Comparison of ENCODE assay signal across 20 cellular contexts in the genomic region with DNA sequence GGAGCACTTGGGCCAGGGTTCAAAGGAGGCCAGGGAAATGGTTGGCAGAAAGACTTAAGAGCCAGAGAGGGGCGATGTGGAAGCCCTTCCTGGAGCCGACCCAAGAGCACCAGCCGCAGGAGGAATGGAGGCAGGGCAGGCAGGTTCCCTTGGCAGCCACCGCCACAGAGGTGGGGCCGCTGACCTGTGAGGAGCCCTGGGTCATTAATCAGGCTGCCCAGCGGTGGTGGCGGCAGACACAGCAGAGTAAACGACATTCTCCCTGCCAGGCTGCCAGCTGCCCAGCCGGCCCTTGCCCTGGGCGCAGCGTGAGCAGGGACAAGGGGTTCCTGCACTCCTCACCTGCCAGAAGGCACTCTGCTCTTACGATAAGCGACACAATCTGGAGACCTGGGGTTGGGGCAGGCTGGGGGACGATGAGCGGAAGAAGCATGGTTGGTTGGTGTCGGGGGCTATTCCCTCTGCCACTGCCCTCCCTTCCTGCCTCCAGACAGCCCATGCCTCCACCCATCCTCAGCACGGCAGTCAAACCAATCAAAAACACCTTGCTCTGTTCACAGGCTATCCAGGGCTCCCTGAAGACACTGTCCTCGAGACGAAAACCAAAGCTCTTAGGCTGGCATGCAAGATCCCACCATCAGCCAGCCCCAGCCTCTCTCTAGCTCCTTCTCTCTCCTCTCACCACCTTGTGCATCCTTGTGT. TPM values are rescaled to one million over a fixed set of nuclear protein-coding genes. Genes with fewer than 3 reads are reported as not detected.
DNase-seq lines count a peak whose midpoint lies in the region; ATAC-seq, FAIRE-seq and TF ChIP-seq lines count a peak whose summit lies in the region.
"Had no signal": no experiment of that assay in that cellular context is flagged by ENCODE, and none has a peak within 500 bp of the region (broad histone marks: within the 10 kb centered on the region; RNA-seq: fewer than 3 reads in every experiment).

No MANE protein-coding gene starts in this region.

- no peaks in the 10 kb centered on the region for H3K23me2 ChIP-seq in H1 (ENCODE audit: low read depth, low read length)

- H3K4me1 ChIP-seq in H1 (replicated peaks in 1 of 4; ENCODE audit: control insufficient read depth in 3 of 4, insufficient read depth in 4 of 4, low read length in 3 of 4) = peaks cover 0 to 2% (median 0%) of the 10 kb centered on the region in 4 experiments; a peak in 1 of 7 replicates

- no peaks in the 10 kb centered on the region for H3K79me1 ChIP-seq in H1 (ENCODE audit: low read depth, low read length)

- H3K9ac ChIP-seq in H1 (replicated peaks in 1 of 4; ENCODE audit: extremely low read depth in 1 of 4, low read depth in 3 of 4, low read length in 3 of 4) = no peak overlapping the region
- H3K9ac ChIP-seq: BLaER1 had no signal

- H4K5ac ChIP-seq in H1 (ENCODE audit: insufficient read length, low read depth, low read length) = no peak overlapping the region

- H3K27me3 ChIP-seq in H1 (replicated peaks in 1 of 4; ENCODE audit: control insufficient read depth in 3 of 4, extremely low read depth in 1 of 4, insufficient read depth in 3 of 4, low read length in 3 of 4) = no peaks in the 10 kb centered on the region; a peak in 2 of 7 replicates
- H3K27me3 ChIP-seq: BLaER1, ovary had no signal

- no peak overlapping the region for H3K4me3 ChIP-seq in H1 (ENCODE audit: extremely low read depth in 1 of 4, insufficient read depth in 2 of 4, low read depth in 3 of 4, low read length in 4 of 4)
- H3K4me3 ChIP-seq: BLaER1, ovary, smooth muscle cell had no signal

- TF ChIP-seq EP300 in H1 (IDR thresholded peaks at IDR 0.05; ENCODE audit: borderline replicate concordance in 1 of 2, low read depth in 2 of 2, low read length in 2 of 2) = no peak

- 85% methylated on average over 19 of the region's 19 CpGs; no CpG with 5 or more reads in 1 of the 2 experiments for WGBS in H1 (ENCODE audit: extremely low coverage in 1 of 2, insufficient coverage in 1 of 2, insufficient read length in 1 of 2, insufficient replicate concordance in 2 of 2, low coverage in 1 of 2, low lambda C conversion rate in 2 of 2, missing lambda C conversion rate in 1 of 2), 2 experiments

- no peaks in the 10 kb centered on the region for H3K36me3 Mint-ChIP-seq in nephron progenitor cell (ENCODE audit: low read depth)
- H3K36me3 Mint-ChIP-seq: activated CD4-positive, alpha-beta memory T cell treated with anti-CD3 and anti-CD28 coated beads for 36 hours; activated naive CD4-positive, alpha-beta T cell treated with anti-CD3 and anti-CD28 coated beads, Interleukin-2, amount 10 ng/mL, durations not matched to agents 7 days and 5 days had no signal

- no peaks in the 10 kb centered on the region for H3K36me3 ChIP-seq in H1 (ENCODE audit: control insufficient read depth in 2 of 4, insufficient read depth in 4 of 4, low read length in 3 of 4)
- H3K36me3 ChIP-seq: BLaER1, ovary had no signal

- no peak overlapping the region for H4K91ac ChIP-seq in H1 (replicated peaks; ENCODE audit: insufficient read length, low read length)

- H2BK120ac ChIP-seq in H1 (replicated peaks; ENCODE audit: low read depth, low read length) = no peak overlapping the region

- no peak overlapping the region for H2AK5ac ChIP-seq in H1 (ENCODE audit: low read depth, low read length)

- no peak overlapping the region for H3K18ac ChIP-seq in H1 (ENCODE audit: extremely low read depth, low read length)

- peak; percentile 80 for DNase-seq in DMS79 treated with DMSO at 0.1 percent for 48 hours (lab: John Stamatoyannopoulos, UW)
- peak; percentile 9 for DNase-seq in NCI-H1417 treated with DMSO at 0.1 percent for 48 hours (lab: John Stamatoyannopoulos, UW)
- no peak for DNase-seq in H1 (ENCODE audit: low read depth in 1 of 2, low spot score in 2 of 2)
- DNase-seq in nephron progenitor cell = peak; percentile 54
- DNase-seq in AG08396 (ENCODE audit: low spot score) = no peak
- no peak for DNase-seq in AG20443 (ENCODE audit: low spot score)
- no peak for DNase-seq in AML-193 (lab: John Stamatoyannopoulos, UW)
- DNase-seq: activated CD4-positive, alpha-beta memory T cell treated with anti-CD3 and anti-CD28 coated beads for 36 hours; activated naive CD4-positive, alpha-beta T cell treated with anti-CD3 and anti-CD28 coated beads, Interleukin-2, amount 10 ng/mL, durations not matched to agents 7 days and 5 days; activated T-cell treated with anti-CD3 and anti-CD28 coated beads, Interleukin-2, amount 50 U/mL, for 1 hour; DMS 273 treated with DMSO at 0.1 percent for 48 hours; NK-92 treated with Interleukin-12 subunit alpha and Interleukin-12 subunit beta, amount 100 ng/mL, for 24 hours; ovary; T-helper 1 cell had no signal

- H3K56ac ChIP-seq in H1 (replicated peaks; ENCODE audit: insufficient read length, low read depth, low read length) = no peak overlapping the region

- no peak overlapping the region for H2AFZ ChIP-seq in H1 (ENCODE audit: low read length)

- CTCF ChIA-PET in H1 (lab: Charles Lee; ENCODE audit: partially characterized antibody) = interaction anchor here (0.7 to 2.7 kb wide), 7 partner anchors 11 to 48 kb away, joined by 3 to 10 read pairs (median 5); a partner anchor contains a TSS

- H3K27ac Mint-ChIP-seq in nephron progenitor cell = no peak overlapping the region
- H3K27ac Mint-ChIP-seq: activated CD4-positive, alpha-beta memory T cell treated with anti-CD3 and anti-CD28 coated beads for 36 hours; activated naive CD4-positive, alpha-beta T cell treated with anti-CD3 and anti-CD28 coated beads, Interleukin-2, amount 10 ng/mL, durations not matched to agents 7 days and 5 days had no signal

- H2BK20ac ChIP-seq in H1 (ENCODE audit: low read length) = 0 out of 2 replicates have a peak overlapping the region, but pooled peaks have one; percentile 32

- ATAC-seq in HG02571 (IDR thresholded peaks at IDR 0.05; ENCODE audit: unreplicated experiment) = no peak

- peak overlapping the region; percentile 33; the same call in 1 of the 2 replicates for H2BK12ac ChIP-seq in H1 (ENCODE audit: low read depth, low read length)

- no peaks in the 10 kb centered on the region for H3K79me2 ChIP-seq in H1 (ENCODE audit: control insufficient read depth in 1 of 2, insufficient read depth in 2 of 2, low read length in 2 of 2)

- H3K9me3 ChIP-seq in H1 (ENCODE audit: insufficient read depth in 2 of 2, low read depth in 1 of 2, low read length in 1 of 2) = no peaks in the 10 kb centered on the region
- H3K9me3 ChIP-seq: BLaER1, ovary had no signal

- TF ChIP-seq CTCF in H1 (IDR thresholded peaks at IDR 0.05; ENCODE audit: control extremely low read depth in 1 of 3, insufficient read depth in 1 of 3, low read depth in 1 of 3, low read length in 3 of 3) (peak; percentile 22 to 43 (median 33); a peak in 3 of 4 replicates), nephron progenitor cell (IDR thresholded peaks at IDR 0.05) (no peak)

- TF ChIP-seq POLR2A in H1 (IDR thresholded peaks at IDR 0.05; ENCODE audit: control extremely low read depth in 1 of 2, low read depth in 2 of 2, low read length in 2 of 2) = no peak

- H3K4me3 Mint-ChIP-seq in nephron progenitor cell = peak overlapping the region; percentile 39
- H3K4me3 Mint-ChIP-seq: activated CD4-positive, alpha-beta memory T cell treated with anti-CD3 and anti-CD28 coated beads for 36 hours; activated naive CD4-positive, alpha-beta T cell treated with anti-CD3 and anti-CD28 coated beads, Interleukin-2, amount 10 ng/mL, durations not matched to agents 7 days and 5 days had no signal

- H3K9me3 Mint-ChIP-seq in nephron progenitor cell = no peaks in the 10 kb centered on the region
- H3K9me3 Mint-ChIP-seq: activated CD4-positive, alpha-beta memory T cell treated with anti-CD3 and anti-CD28 coated beads for 36 hours; activated naive CD4-positive, alpha-beta T cell treated with anti-CD3 and anti-CD28 coated beads, Interleukin-2, amount 10 ng/mL, durations not matched to agents 7 days and 5 days had no signal

- no peak overlapping the region for H3K4me2 ChIP-seq in H1 (ENCODE audit: insufficient read depth in 1 of 2, low read depth in 2 of 2, low read length in 2 of 2)
- H3K4me2 ChIP-seq: BLaER1, smooth muscle cell had no signal

- FAIRE-seq in H1 (lab: Jason Lieb, UNC) = no peak
- FAIRE-seq: astrocyte, GM18507 had no signal

- H4K20me1 ChIP-seq in H1 (replicated peaks in 1 of 2; ENCODE audit: control insufficient read depth in 1 of 2, insufficient read depth in 2 of 2, low read length in 2 of 2) = no peaks in the 10 kb centered on the region
- H4K20me1 ChIP-seq: BLaER1 had no signal

- H3K14ac ChIP-seq in H1 (ENCODE audit: insufficient read length) = no peak overlapping the region

- POLR2A ChIA-PET in H1 (lab: Charles Lee; ENCODE audit: partially characterized antibody) = interaction anchor here (0.6 kb wide), 1 partner anchor 293 kb away, joined by 3 read pairs; no protein-coding TSS in a partner anchor

- H3K4me1 Mint-ChIP-seq in nephron progenitor cell = peaks cover 48% of the 10 kb centered on the region
- H3K4me1 Mint-ChIP-seq: activated naive CD4-positive, alpha-beta T cell treated with anti-CD3 and anti-CD28 coated beads, Interleukin-2, amount 10 ng/mL, durations not matched to agents 7 days and 5 days had no signal

- H4K8ac ChIP-seq in H1 (ENCODE audit: extremely low read depth, insufficient read depth, low read length) = peak overlapping the region; percentile 9; the same call in 1 of the 2 replicates

- peak overlapping the region; percentile 10; the same call in 1 of the 2 replicates for H2BK15ac ChIP-seq in H1 (ENCODE audit: low read length)

- no peak overlapping the region for H3K23ac ChIP-seq in H1 (ENCODE audit: insufficient read length)

- H3K27ac ChIP-seq in H1 (ENCODE audit: low read depth, low read length) = no peak overlapping the region
- H3K27ac ChIP-seq: BLaER1, ovary had no signal

- peak in 1 of 2 experiments; percentile 45; a peak in 2 of 4 replicates for TF ChIP-seq RAD21 in H1 (IDR thresholded peaks at IDR 0.05 in 1 of 2, conservative IDR thresholded peaks at IDR 0.05 in 1 of 2; ENCODE audit: low read depth in 2 of 2, low read length in 2 of 2)

- peaks cover 6% of the 10 kb centered on the region for H3K27me3 Mint-ChIP-seq in nephron progenitor cell (ENCODE audit: low read depth, poor library complexity)
- H3K27me3 Mint-ChIP-seq: activated CD4-positive, alpha-beta memory T cell treated with anti-CD3 and anti-CD28 coated beads for 36 hours had no signal

- H2BK5ac ChIP-seq in H1 (ENCODE audit: low read depth, low read length) = no peak overlapping the region

- no peak overlapping the region for H3K4ac ChIP-seq in H1 (replicated peaks; ENCODE audit: insufficient read length, low read depth, low read length)

RNA-seq across cellular contexts. Expression of a gene that starts 40.9 kb away (rescaled TPM):
- total RNA-seq in H1 (2021; fragmentation: NEBNext Ultra II Directional; extraction: Animal tissue kit (Norgen Biotek cat#: 25700)) = 3.4 and 4.1 TPM in 2 replicates
- polyA plus RNA-seq in H1 (2011; rRNA removed) = 14.6 and 17.9 TPM in 2 replicates
- polyA plus RNA-seq in H1 (2011; cell fraction: cytosol; rRNA removed) = 16.1 TPM
- polyA plus RNA-seq in H1 (2011; cell fraction: nucleus; rRNA removed) = 69.7 TPM
- polyA plus RNA-seq in H1 (2012, experiment 1 of 2) = 6.9 to 10.0 TPM (median 8.1 TPM) in 4 replicates
- 2.6 TPM for polyA plus RNA-seq in H1 (2012, experiment 2 of 2)
- 1.7 TPM for polyA plus RNA-seq in H1 (2013, experiment 1 of 2)
- 1.6 TPM for polyA plus RNA-seq in H1 (2013, experiment 2 of 2)
- polyA minus RNA-seq in H1 (2011; rRNA and poly(A)+ RNA removed) = 18.7 and 21.7 TPM in 2 replicates
- 9.2 TPM for polyA minus RNA-seq in H1 (2011; cell fraction: cytosol; rRNA and poly(A)+ RNA removed)
- 16.2 TPM for polyA minus RNA-seq in H1 (2011; cell fraction: nucleus; rRNA and poly(A)+ RNA removed)

RNA-seq across cellular contexts. Expression of a gene that starts 55.4 kb away (rescaled TPM):
- total RNA-seq in H1 (2021; fragmentation: NEBNext Ultra II Directional; extraction: Animal tissue kit (Norgen Biotek cat#: 25700)) = not detected in 2 replicates
- not detected in 2 replicates for polyA plus RNA-seq in H1 (2011; rRNA removed)
- not detected for polyA plus RNA-seq in H1 (2011; cell fraction: cytosol; rRNA removed)
- polyA plus RNA-seq in H1 (2011; cell fraction: nucleus; rRNA removed) = not detected
- polyA plus RNA-seq in H1 (2012, experiment 1 of 2) = 0.10 TPM in 1 of 4 replicates, not detected in the others
- polyA plus RNA-seq in H1 (2012, experiment 2 of 2) = not detected
- not detected for polyA plus RNA-seq in H1 (2013, experiment 1 of 2)
- not detected for polyA plus RNA-seq in H1 (2013, experiment 2 of 2)
- polyA minus RNA-seq in H1 (2011; rRNA and poly(A)+ RNA removed) = 0.06 TPM in 1 of 2 replicates, not detected in the other
- not detected for polyA minus RNA-seq in H1 (2011; cell fraction: cytosol; rRNA and poly(A)+ RNA removed)
- polyA minus RNA-seq in H1 (2011; cell fraction: nucleus; rRNA and poly(A)+ RNA removed) = not detected
- total RNA-seq: activated CD4-positive, alpha-beta memory T cell treated with anti-CD3 and anti-CD28 coated beads for 36 hours; astrocyte; lower leg skin; ovary; smooth muscle cell had no signal
- polyA plus RNA-seq: ovary, smooth muscle cell had no signal

Comparison
In these comparisons a context has a peak if more than half of its experiments do, and no peak if none do; other contexts are left out.
1. DNase-seq: peak in DMS79 treated with DMSO at 0.1 percent for 48 hours (single experiment), NCI-H1417 treated with DMSO at 0.1 percent for 48 hours (single experiment) and nephron progenitor cell (single experiment); none in H1 (0 of 2), AG08396 (single experiment), AG20443 (single experiment) and AML-193 (0 of 2).